10 cellular contexts compared by ENCODE assay signal in the genomic region with DNA sequence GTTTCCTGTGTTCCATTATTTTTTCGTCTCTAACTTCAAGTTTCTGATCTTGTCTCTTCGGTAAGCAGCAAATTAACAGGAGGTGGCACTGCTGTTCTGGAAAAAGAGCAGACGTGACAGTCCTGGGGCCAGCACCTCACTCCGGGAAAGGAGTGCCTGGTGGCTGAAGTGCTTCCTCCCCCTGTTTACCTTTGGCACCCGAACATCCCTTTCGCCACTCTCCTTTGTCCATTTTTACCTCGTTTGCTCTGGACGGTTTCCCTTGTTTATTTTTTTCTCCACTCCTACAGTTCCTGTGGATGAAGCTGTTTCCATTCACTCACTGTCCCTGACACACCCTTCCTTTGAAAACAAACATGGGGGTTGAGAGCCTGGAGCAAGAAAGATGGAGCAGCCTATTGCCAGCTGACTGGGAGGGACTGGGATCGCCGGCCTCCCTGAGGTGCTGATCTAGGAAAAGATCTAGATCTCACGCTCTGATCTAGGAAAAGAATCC. TPM values are rescaled to one million over a fixed set of nuclear protein-coding genes. Genes with fewer than 3 reads are reported as not detected.
A peak's percentile ranks its signal among the peaks of the same experiment; 100 is the strongest.
DNase-seq lines count a peak whose midpoint lies in the region; ATAC-seq, FAIRE-seq and TF ChIP-seq lines count a peak whose summit lies in the region.
"Had no signal": no experiment of that assay in that cellular context is flagged by ENCODE, and none has a peak within 500 bp of the region (broad histone marks: within the 10 kb centered on the region; RNA-seq: fewer than 3 reads in every experiment).

No MANE protein-coding gene starts in this region.

- TF ChIP-seq CTCF in AG10803 (conservative IDR thresholded peaks at IDR 0.05; ENCODE audit: low read length) = peak; percentile 42
- TF ChIP-seq CTCF in GM23338 (conservative IDR thresholded peaks at IDR 0.05; ENCODE audit: low read depth in 2 of 2) = no peak

- DNase-seq in AG10803 (ENCODE audit: low read depth) (peak; percentile 42), NCI-H460 (ENCODE audit: extremely low read depth, low read depth) (peak; percentile 66), GM23338 (ENCODE audit: low spot score) (no peak), H54 (ENCODE audit: insufficient read length, low spot score) (no peak)
- DNase-seq: glutamatergic neuron had no signal

- H3K4me1 Mint-ChIP-seq in GM23338 = no peaks in the 10 kb centered on the region

- H3K27me3 Mint-ChIP-seq in GM23338 (ENCODE audit: insufficient read depth, low read depth, poor library complexity) = peaks cover 5% of the 10 kb centered on the region

- no peak overlapping the region for H3K27ac Mint-ChIP-seq in GM23338

- no peaks in the 10 kb centered on the region for H3K9me2 ChIP-seq in GM23338 (ENCODE audit: insufficient read depth)

- H3K9ac ChIP-seq in mucosa of stomach (ENCODE audit: low read length) = peak overlapping the region; percentile 47

- no peak overlapping the region for H2AFZ ChIP-seq in GM23338

- no peak for FAIRE-seq in H54 (lab: Jason Lieb, UNC)

- H3K9me3 ChIP-seq in mucosa of stomach (ENCODE audit: control insufficient read depth, low read length) = no peaks in the 10 kb centered on the region

- H4K20me1 ChIP-seq in GM23338 (replicated peaks; ENCODE audit: insufficient read depth) = peaks cover 12% of the 10 kb centered on the region

- H3F3A ChIP-seq in GM23338 (replicated peaks; ENCODE audit: low read depth) = 0 out of 2 replicates have a peak, but pooled peaks cover 2% of the 10 kb centered on the region

- no peaks in the 10 kb centered on the region for H3K36me3 ChIP-seq in mucosa of stomach (ENCODE audit: control insufficient read depth, insufficient read depth, low read length)
- peaks cover 4% of the 10 kb centered on the region; the same call in 1 of the 2 replicates for H3K36me3 ChIP-seq in GM23338 (ENCODE audit: insufficient read depth)

- peaks cover 32% of the 10 kb centered on the region; the same call in 2 of the 3 replicates for H3K36me3 Mint-ChIP-seq in GM23338 (ENCODE audit: low read depth)

- ATAC-seq in esophagus mucosa (peak; percentile 43), GM19463 (IDR thresholded peaks at IDR 0.05; ENCODE audit: unreplicated experiment) (no peak), HG02798 (IDR thresholded peaks at IDR 0.05; ENCODE audit: poor library complexity, unreplicated experiment) (no peak), GM23338 (no peak)

- H3K4me3 ChIP-seq in AG10803 (ENCODE audit: low read length) (no peak overlapping the region), mucosa of stomach (ENCODE audit: low read length) (no peak overlapping the region), GM23338 (no peak overlapping the region)

- H3K79me2 ChIP-seq in GM23338 (replicated peaks; ENCODE audit: insufficient read depth) = peaks cover 66% of the 10 kb centered on the region

- H3K4me3 Mint-ChIP-seq in GM23338 = no peak overlapping the region

- no peak overlapping the region for H3K4me2 ChIP-seq in GM23338

- H3K9me3 Mint-ChIP-seq in GM23338 = no peaks in the 10 kb centered on the region

- no peak overlapping the region for H3K27ac ChIP-seq in GM23338 (ENCODE audit: low read depth)

- H3K27me3 ChIP-seq in mucosa of stomach (ENCODE audit: control insufficient read depth, insufficient read depth, low read length) = no peaks in the 10 kb centered on the region
- H3K27me3 ChIP-seq in GM23338 (ENCODE audit: insufficient read depth) = no peaks in the 10 kb centered on the region

- H3K4me1 ChIP-seq in mucosa of stomach (ENCODE audit: control insufficient read depth, insufficient read depth, low read length) (peaks cover 44% of the 10 kb centered on the region), GM23338 (ENCODE audit: insufficient read depth) (no peaks in the 10 kb centered on the region)

- TF ChIP-seq POLR2A in H54 (IDR thresholded peaks at IDR 0.05; ENCODE audit: low read depth, low read length) = no peak

TF ChIP-seq in GM23338, 12 proteins besides CTCF, POLR2A, EP300 and RAD21 (continues in another document):
- TF ChIP-seq EZH2phosphoT487 (IDR thresholded peaks at IDR 0.05; ENCODE audit: unreplicated experiment) (no peak), POLR2AphosphoS5 (IDR thresholded peaks at IDR 0.05; ENCODE audit: low read depth) (no peak), ZNF331 (CRISPR knock-in tag; IDR thresholded peaks at IDR 0.05; ENCODE audit: low read depth) (no peak), ZNF462 (CRISPR knock-in tag; IDR thresholded peaks at IDR 0.05) (no peak), EZH2 (IDR thresholded peaks at IDR 0.05; ENCODE audit: low read depth, unreplicated experiment) (no peak), JUNB (IDR thresholded peaks at IDR 0.05; ENCODE audit: unreplicated experiment) (no peak), ZNF114 (CRISPR knock-in tag; IDR thresholded peaks at IDR 0.05) (no peak)

RNA-seq across cellular contexts. Expression of gene SAP30BP, which starts 12.6 kb away (rescaled TPM):
- 57.3 and 62.1 TPM in 2 replicates for total RNA-seq in NCI-H460 (2014; rRNA removed; shearing (Covaris generic))
- polyA plus RNA-seq in NCI-H460 (2014; cell fraction: nucleus; rRNA removed) = 75.6 and 90.2 TPM in 2 replicates
- 46.3 TPM for total RNA-seq in esophagus mucosa
- 44.9 and 60.9 TPM in 2 replicates for total RNA-seq in GM23338 (2014; rRNA removed; shearing (Covaris generic))
- 95.0 and 97.9 TPM in 2 replicates for polyA plus RNA-seq in GM23338 (2016; fragmentation: Nextera tagmentation; extraction: Ambion mirVana)

RNA-seq across cellular contexts. Expression of gene RECQL5, which starts 12.8 kb away (rescaled TPM):
- 23.5 and 25.5 TPM in 2 replicates for total RNA-seq in NCI-H460 (2014; rRNA removed; shearing (Covaris generic))
- polyA plus RNA-seq in NCI-H460 (2014; cell fraction: nucleus; rRNA removed) = 51.7 and 92.1 TPM in 2 replicates
- 36.6 TPM for total RNA-seq in esophagus mucosa
- total RNA-seq in GM23338 (2014; rRNA removed; shearing (Covaris generic)) = 23.3 and 24.5 TPM in 2 replicates
- 19.9 and 20.0 TPM in 2 replicates for polyA plus RNA-seq in GM23338 (2016; fragmentation: Nextera tagmentation; extraction: Ambion mirVana)

RNA-seq across cellular contexts. Expression of gene ITGB4, which starts 41.5 kb away (rescaled TPM):
- total RNA-seq in NCI-H460 (2014; rRNA removed; shearing (Covaris generic)) = 14.5 and 18.0 TPM in 2 replicates
- 7.7 and 13.1 TPM in 2 replicates for polyA plus RNA-seq in NCI-H460 (2014; cell fraction: nucleus; rRNA removed)
- 134 TPM for total RNA-seq in esophagus mucosa
- 9.7 and 10.3 TPM in 2 replicates for total RNA-seq in GM23338 (2014; rRNA removed; shearing (Covaris generic))
- 4.2 and 6.1 TPM in 2 replicates for polyA plus RNA-seq in GM23338 (2016; fragmentation: Nextera tagmentation; extraction: Ambion mirVana)

RNA-seq across cellular contexts. Expression of gene SMIM5, which starts 46.5 kb away (rescaled TPM):
- 0.02 TPM in 1 of 2 replicates, not detected in the other for total RNA-seq in NCI-H460 (2014; rRNA removed; shearing (Covaris generic))
- not detected in 2 replicates for polyA plus RNA-seq in NCI-H460 (2014; cell fraction: nucleus; rRNA removed)
- 10.1 TPM for total RNA-seq in esophagus mucosa
- total RNA-seq in GM23338 (2014; rRNA removed; shearing (Covaris generic)) = not detected in 2 replicates
- 0.16 TPM in 1 of 2 replicates, not detected in the other for polyA plus RNA-seq in GM23338 (2016; fragmentation: Nextera tagmentation; extraction: Ambion mirVana)
- total RNA-seq: RPMI7951 had no signal

Comparison
In these comparisons a context has a peak if more than half of its experiments do, and no peak if none do; other contexts are left out.
1. DNase-seq: peak in AG10803 (single experiment) and NCI-H460 (single experiment); none in GM23338 (single experiment) and H54 (single experiment).